In the genomic region with DNA sequence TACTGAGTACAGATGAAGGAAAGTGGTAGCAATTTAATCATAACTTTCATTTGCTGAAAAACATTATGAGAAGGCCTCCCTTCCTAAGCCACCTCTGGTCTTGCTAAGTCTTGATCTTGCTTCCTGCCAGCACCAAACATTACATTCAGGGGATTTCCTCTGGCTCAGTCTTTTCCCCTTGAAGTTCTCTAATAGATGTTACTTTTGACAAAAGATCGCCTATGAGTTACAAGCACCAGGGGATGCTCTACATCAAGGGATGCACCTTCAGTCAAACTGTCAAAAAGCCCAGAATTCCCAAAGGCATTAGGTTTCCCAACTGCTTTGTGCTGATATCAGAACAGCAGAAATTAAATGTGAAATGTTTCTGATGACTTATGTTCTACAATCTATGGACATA, we compare ENCODE assay signal across 20 cellular contexts. TPM values are rescaled to one million over a fixed set of nuclear protein-coding genes. Genes with fewer than 3 reads are reported as not detected.
A peak's percentile ranks its signal among the peaks of the same experiment; 100 is the strongest.
DNase-seq lines count a peak whose midpoint lies in the region; ATAC-seq and TF ChIP-seq lines count a peak whose summit lies in the region.
"Had no signal": no experiment of that assay in that cellular context is flagged by ENCODE, and none has a peak within 500 bp of the region (broad histone marks: within the 10 kb centered on the region; RNA-seq: fewer than 3 reads in every experiment).

No MANE protein-coding gene starts in this region.

- H4K20me1 ChIP-seq in Loucy (ENCODE audit: insufficient read depth, low read length, poor library complexity, severe bottlenecking) (no peaks in the 10 kb centered on the region), osteoblast (ENCODE audit: insufficient read depth, low read length) (no peaks in the 10 kb centered on the region)

- no peaks in the 10 kb centered on the region for H3K36me3 Mint-ChIP-seq in MCF 10A (ENCODE audit: insufficient read depth, unreplicated experiment)
- H3K36me3 Mint-ChIP-seq: mesothelial cell of epicardium had no signal

- no peaks in the 10 kb centered on the region for H3K4me1 ChIP-seq in breast epithelium
- H3K4me1 ChIP-seq in Loucy (ENCODE audit: insufficient read depth, low read length, poor library complexity, severe bottlenecking): no peaks in the 10 kb centered on the region
- H3K4me1 ChIP-seq in osteoblast (ENCODE audit: insufficient read depth, low read length): no peaks in the 10 kb centered on the region
- H3K4me1 ChIP-seq: body of pancreas, sigmoid colon had no signal

- H3K27ac ChIP-seq in breast epithelium (no peak overlapping the region), osteoblast (ENCODE audit: low read depth, low read length) (no peak overlapping the region)
- H3K27ac ChIP-seq: body of pancreas, KMS-11, sigmoid colon, VCaP had no signal

- H3K27me3 Mint-ChIP-seq in MCF 10A (ENCODE audit: insufficient read depth, unreplicated experiment): peaks cover 10% of the 10 kb centered on the region

- POLR2A ChIA-PET in MCF 10A (lab: Yijun Ruan, JAX): interaction anchor here (1.2 to 2.2 kb wide), 2 partner anchors 9 to 108 kb away, joined by 5 to 8 read pairs; no protein-coding TSS in a partner anchor

- intact Hi-C loops in MCF 10A (cut with micrococcal nuclease) (loop anchor here (1.0 kb wide), 1 partner anchor 36 kb away; no protein-coding TSS in a partner anchor), breast epithelium (cut with DNase I; ENCODE audit: low total_unique reads) (no loop called here)

- CTCF ChIA-PET in MCF 10A (lab: Yijun Ruan, JAX): interaction anchor here (0.7 to 6.7 kb wide), 5 partner anchors 9 to 167 kb away, joined by 3 to 113 read pairs (median 7); no protein-coding TSS in a partner anchor

- H3K4me3 Mint-ChIP-seq in MCF 10A (ENCODE audit: unreplicated experiment): no peak overlapping the region
- H3K4me3 Mint-ChIP-seq: mesothelial cell of epicardium had no signal

- H3K9ac ChIP-seq in Loucy (ENCODE audit: low read depth, low read length, poor library complexity, severe bottlenecking): no peak overlapping the region
- H3K9ac ChIP-seq: KMS-11 had no signal

- no TSS peak for BruUV-seq in MCF 10A (replicated peaks; lab: Mats Ljungman, UMichigan)

- ATAC-seq in GM21515 (IDR thresholded peaks at IDR 0.05; ENCODE audit: unreplicated experiment): no peak
- ATAC-seq: body of pancreas had no signal

- H3K27ac Mint-ChIP-seq in MCF 10A (ENCODE audit: low read depth, unreplicated experiment): no peak overlapping the region
- H3K27ac Mint-ChIP-seq: mesothelial cell of epicardium had no signal

- no peaks in the 10 kb centered on the region for H3K36me3 ChIP-seq in breast epithelium
- no peaks in the 10 kb centered on the region for H3K36me3 ChIP-seq in Loucy (ENCODE audit: insufficient read depth, low read length)
- no peaks in the 10 kb centered on the region for H3K36me3 ChIP-seq in osteoblast (ENCODE audit: insufficient read depth, low read length)
- H3K36me3 ChIP-seq: sigmoid colon had no signal

- H3K4me3 ChIP-seq in breast epithelium (no peak overlapping the region), Loucy (ENCODE audit: low read length, poor library complexity, severe bottlenecking) (no peak overlapping the region), epithelial cell of esophagus (ENCODE audit: low read length) (no peak overlapping the region), osteoblast (ENCODE audit: insufficient read depth, low read length) (no peak overlapping the region)
- H3K4me3 ChIP-seq: body of pancreas, sigmoid colon had no signal

- H3K27me3 ChIP-seq in breast epithelium (no peaks in the 10 kb centered on the region), Loucy (ENCODE audit: insufficient read depth, low read length, poor library complexity, severe bottlenecking) (peaks cover 5% of the 10 kb centered on the region), osteoblast (ENCODE audit: insufficient read depth, low read length) (peaks cover 24% of the 10 kb centered on the region)
- H3K27me3 ChIP-seq: body of pancreas had no signal

- H2AFZ ChIP-seq in Loucy (ENCODE audit: low read length): no peak overlapping the region
- no peak overlapping the region for H2AFZ ChIP-seq in osteoblast (ENCODE audit: low read length)

- DNase-seq in MCF 10A (ENCODE audit: unreplicated experiment) (peak; percentile 32), breast epithelium (ENCODE audit: low spot score in 2 of 2) (no peak), epithelial cell of esophagus (ENCODE audit: low read depth) (no peak), osteoblast (ENCODE audit: insufficient read length, low spot score, missing footprints) (no peak), SHP77 (lab: John Stamatoyannopoulos, UW) (no peak), cerebellar cortex (ENCODE audit: low spot score) (no peak)
- DNase-seq: activated gamma-delta T cell treated with Interleukin-2 at 50 U/mL for 16 hours; body of pancreas; effector CD8-positive, alpha-beta T cell; HCEC 1CT; head of caudate nucleus; NCI-H146; nucleus accumbens; sigmoid colon; stimulated activated CD4-positive, alpha-beta T cell treated with anti-CD3 and anti-CD28 coated beads, Interleukin-2, amount 100 ng/mL, for 48 hours had no signal

- TF ChIP-seq CTCF in MCF 10A (IDR thresholded peaks at IDR 0.05; ENCODE audit: unreplicated experiment) (peak; percentile 15), breast epithelium (IDR thresholded peaks at IDR 0.05) (no peak), Loucy (conservative IDR thresholded peaks at IDR 0.05; ENCODE audit: low read length) (peak; percentile 22; the same call in 1 of the 2 replicates), epithelial cell of esophagus (IDR thresholded peaks at IDR 0.05; ENCODE audit: insufficient read depth, low read depth, low read length, missing control alignments) (peak; percentile 4), osteoblast (IDR thresholded peaks at IDR 0.05; ENCODE audit: extremely low read depth, low read depth, low read length) (peak; percentile 42)

- H3K9me3 ChIP-seq in breast epithelium (no peaks in the 10 kb centered on the region), Loucy (ENCODE audit: insufficient read depth, low read depth, low read length) (no peaks in the 10 kb centered on the region), osteoblast (ENCODE audit: low read depth, low read length) (no peaks in the 10 kb centered on the region)
- H3K9me3 ChIP-seq: body of pancreas, sigmoid colon had no signal

- H3K79me2 ChIP-seq in Loucy (ENCODE audit: insufficient read depth, low read length): no peaks in the 10 kb centered on the region
- H3K79me2 ChIP-seq in osteoblast (ENCODE audit: insufficient read depth, low read length): no peaks in the 10 kb centered on the region

- no peak for TF ChIP-seq POLR2A in breast epithelium (IDR thresholded peaks at IDR 0.05)

- no peaks in the 10 kb centered on the region for H3K9me3 Mint-ChIP-seq in MCF 10A (ENCODE audit: unreplicated experiment)
- H3K9me3 Mint-ChIP-seq: mesothelial cell of epicardium had no signal

- H3K9me2 ChIP-seq in Loucy (replicated peaks; ENCODE audit: low read depth, low read length): no peaks in the 10 kb centered on the region

- H3K4me2 ChIP-seq in Loucy (ENCODE audit: low read depth, low read length, poor library complexity, severe bottlenecking) (no peak overlapping the region), osteoblast (ENCODE audit: insufficient read depth, low read length) (no peak overlapping the region)
- H3K4me2 ChIP-seq: KMS-11 had no signal

- H3K4me1 Mint-ChIP-seq in MCF 10A (ENCODE audit: insufficient read depth, unreplicated experiment): no peaks in the 10 kb centered on the region
- H3K4me1 Mint-ChIP-seq: mesothelial cell of epicardium had no signal

- H3F3A ChIP-seq in Loucy (ENCODE audit: low read depth): no peaks in the 10 kb centered on the region

RNA-seq across cellular contexts. Expression of a gene that starts 47.3 kb away (rescaled TPM):
- 0.09 TPM in 1 of 2 replicates, not detected in the other for total RNA-seq in MCF 10A (2022)
- total RNA-seq in breast epithelium: 1 to 10 TPM; 1.3 to 6.9 (median 1.8) TPM
- under 0.01 TPM in 2 replicates for total RNA-seq in osteoblast
- total RNA-seq: mesothelial cell of epicardium had no signal

Comparison
In these comparisons a context has a peak if more than half of its experiments do, and no peak if none do; other contexts are left out.
1. CTCF ChIP-seq: peak in MCF 10A (single experiment), Loucy (single experiment), epithelial cell of esophagus (single experiment) and osteoblast (single experiment); none in breast epithelium (0 of 3).